In the genomic region with DNA sequence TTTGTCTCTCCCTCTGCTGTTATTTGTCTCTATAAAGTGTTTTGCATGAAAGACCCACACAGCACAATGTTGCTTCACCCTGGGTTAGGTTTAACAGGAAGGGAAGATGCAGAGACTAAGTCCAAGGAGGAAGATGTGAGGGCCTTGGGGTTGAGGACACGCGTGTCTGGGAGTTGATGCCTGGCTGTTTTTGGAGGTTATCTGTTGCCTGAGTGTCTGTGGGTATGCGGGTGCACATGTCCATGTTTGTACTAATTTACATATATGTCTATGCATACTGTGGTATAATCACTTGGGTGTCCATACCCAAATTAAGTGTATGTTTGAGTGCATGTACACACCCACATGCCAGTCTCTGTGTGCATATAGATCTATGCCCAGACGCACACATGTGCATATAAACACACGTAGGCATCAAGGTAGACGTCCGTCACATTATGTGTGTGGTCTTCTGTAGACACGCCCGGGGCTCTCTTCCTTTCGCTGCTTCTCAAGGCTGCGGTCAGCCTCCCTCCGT, we compare ENCODE assay signal across 9 cellular contexts. TPM values are rescaled to one million over a fixed set of nuclear protein-coding genes. Genes with fewer than 3 reads are reported as not detected.
A peak's percentile ranks its signal among the peaks of the same experiment; 100 is the strongest.
DNase-seq lines count a peak whose midpoint lies in the region; ATAC-seq and TF ChIP-seq lines count a peak whose summit lies in the region.
"Had no signal": no experiment of that assay in that cellular context is flagged by ENCODE, and none has a peak within 500 bp of the region (broad histone marks: within the 10 kb centered on the region; RNA-seq: fewer than 3 reads in every experiment).

No MANE protein-coding gene starts in this region.

- peak overlapping the region; percentile 67 for H3K4me2 ChIP-seq in SU-DHL-6 (ENCODE audit: low read depth, low read length, poor library complexity, severe bottlenecking)

- H3K4me3 ChIP-seq in SU-DHL-6 (ENCODE audit: insufficient read depth, low read length, poor library complexity, severe bottlenecking) (peak overlapping the region; percentile 55), fibroblast of the aortic adventitia (ENCODE audit: low read depth, low read length) (peak overlapping the region; percentile 57), gastrocnemius medialis (peak overlapping the region; percentile 72 to 97 (median 87))

- peaks cover 20 to 26% of the 10 kb centered on the region in 2 donors for H3K4me1 ChIP-seq in gastrocnemius medialis

- H3K79me2 ChIP-seq in SU-DHL-6 (ENCODE audit: insufficient read depth, low read length) = no peaks in the 10 kb centered on the region

- intact Hi-C loops in gastrocnemius medialis (cut with DNase I; ENCODE audit: low total_unique reads) = loop anchor here (2.0 kb wide), 3 partner anchors 73 to 189 kb away; partner anchors contain the start of gene LDLRAP1

- H3K27ac ChIP-seq in SU-DHL-6 (ENCODE audit: low read depth, low read length) (no peak overlapping the region; the same call in 1 of the 2 replicates), gastrocnemius medialis (peak overlapping the region; percentile 81 to 92 (median 84))

- H4K20me1 ChIP-seq in SU-DHL-6 (ENCODE audit: low read depth, low read length) = no peaks in the 10 kb centered on the region

- H3K9me3 ChIP-seq in SU-DHL-6 (ENCODE audit: insufficient read depth, low read length) = no peaks in the 10 kb centered on the region
- no peaks in the 10 kb centered on the region for H3K9me3 ChIP-seq in gastrocnemius medialis

- DNase-seq in NCI-H82 (lab: John Stamatoyannopoulos, UW) (peak; percentile 53), NCI-H82 treated with DMSO at 0.1 percent for 48 hours (lab: John Stamatoyannopoulos, UW; ENCODE audit: unreplicated experiment) (no peak), fibroblast of the aortic adventitia (ENCODE audit: low read depth) (no peak), gastrocnemius medialis (no peak), SIG-M5 treated with dmso at 0.1 percent for 504 hours (lab: John Stamatoyannopoulos, UW; ENCODE audit: unreplicated experiment) (no peak), DMS114 treated with DMSO at 0.1 percent for 48 hours (lab: John Stamatoyannopoulos, UW; ENCODE audit: unreplicated experiment) (no peak), NCI-H2029 (lab: John Stamatoyannopoulos, UW) (no peak)
- DNase-seq: DND-41 had no signal

- in situ Hi-C loops in gastrocnemius medialis (cut with MboI; ENCODE audit: low sequenced_read_pairs in 4 of 4) = loop anchor here in 1 of 4 donors (25.0 kb wide), 1 partner anchor 122 kb away; no protein-coding TSS in a partner anchor

- TF ChIP-seq CTCF in SU-DHL-6 (IDR thresholded peaks at IDR 0.05; ENCODE audit: insufficient read depth, low read length, poor library complexity, severe bottlenecking) (no peak), fibroblast of the aortic adventitia (IDR thresholded peaks at IDR 0.05; ENCODE audit: insufficient read depth, low read length) (no peak), gastrocnemius medialis (IDR thresholded peaks at IDR 0.05 in 4 of 5, conservative IDR thresholded peaks at IDR 0.05 in 1 of 5) (no peak)

- H3F3A ChIP-seq in SU-DHL-6 (ENCODE audit: insufficient read depth) = peaks cover 4% of the 10 kb centered on the region; the same call in 1 of the 2 replicates

- H3K9ac ChIP-seq in SU-DHL-6 (ENCODE audit: low read length) = peak overlapping the region; percentile 67

- no peaks in the 10 kb centered on the region for H3K36me3 ChIP-seq in SU-DHL-6 (ENCODE audit: low read length)
- H3K36me3 ChIP-seq in gastrocnemius medialis = no peaks in the 10 kb centered on the region

- no peaks in the 10 kb centered on the region for H3K27me3 ChIP-seq in SU-DHL-6 (ENCODE audit: low read length)
- H3K27me3 ChIP-seq in gastrocnemius medialis = no peaks in the 10 kb centered on the region

- no peaks in the 10 kb centered on the region for H3K9me2 ChIP-seq in SU-DHL-6 (replicated peaks; ENCODE audit: insufficient read depth, low read length)

- no peak for TF ChIP-seq POLR2A in gastrocnemius medialis (IDR thresholded peaks at IDR 0.05)

- peak; percentile 3 to 6 for ATAC-seq in gastrocnemius medialis

- H2AFZ ChIP-seq in SU-DHL-6 (ENCODE audit: low read depth, low read length, severe bottlenecking) = peak overlapping the region; percentile 54

RNA-seq across cellular contexts. Expression of gene MAN1C1, which starts 1.0 kb away (rescaled TPM):
- 6.6 and 32.0 TPM in 2 replicates for total RNA-seq in fibroblast of the aortic adventitia (ENCODE audit: low replicate concordance)
- total RNA-seq in gastrocnemius medialis = 1 to 10 TPM; 2.0 to 4.4 (median 2.5) TPM
